In genomic region chr14:103524002-103524785, GRCh38 we compare ENCODE assay signal across 14 cellular contexts. TPM values are rescaled to one million over a fixed set of nuclear protein-coding genes. Genes with fewer than 3 reads are reported as not detected.
DNase-seq lines count a peak whose midpoint lies in the region; ATAC-seq and TF ChIP-seq lines count a peak whose summit lies in the region.
"Had no signal": no experiment of that assay in that cellular context is flagged by ENCODE, and none has a peak within 500 bp of the region (broad histone marks: within the 10 kb centered on the region; RNA-seq: fewer than 3 reads in every experiment).

No MANE protein-coding gene starts in this region.

- H3K9me3 Mint-ChIP-seq in CD4-positive, alpha-beta T cell: no peaks in the 10 kb centered on the region
- H3K9me3 Mint-ChIP-seq in GM23338 (peaks cover 4% of the 10 kb centered on the region; the same call in 1 of the 3 replicates), brain (no peaks in the 10 kb centered on the region)
- H3K9me3 Mint-ChIP-seq: activated CD4-positive, alpha-beta memory T cell treated with anti-CD3 and anti-CD28 coated beads, Interleukin-2, amount 10 ng/mL, durations not matched to agents 7 days and 5 days; T-helper 1 cell treated with Interleukin-12 subunit alpha and Interleukin-12 subunit beta and Interleukin-4 antibody, amounts not matched to agents 30 μg/mL and 1 μg/mL, for 36 hours had no signal

- TF ChIP-seq EP300 in neural cell (conservative IDR thresholded peaks at IDR 0.05; ENCODE audit: poor library complexity, severe bottlenecking): no peak

- no peak for TF ChIP-seq CTCF in CD4-positive, alpha-beta T cell (IDR thresholded peaks at IDR 0.05)
- TF ChIP-seq CTCF in GM23338 (conservative IDR thresholded peaks at IDR 0.05; ENCODE audit: low read depth in 2 of 2): peak; percentile 42 to 61
- no peak for TF ChIP-seq CTCF in brain (conservative IDR thresholded peaks at IDR 0.05)
- no peak for TF ChIP-seq CTCF in neural cell (IDR thresholded peaks at IDR 0.05; ENCODE audit: poor library complexity, severe bottlenecking)

- no peak for DNase-seq in CD4-positive, alpha-beta T cell
- DNase-seq in GM23338 (ENCODE audit: low spot score) (no peak), kidney glomerular epithelial cell (lab: John Stamatoyannopoulos, UW) (no peak), medulla oblongata (ENCODE audit: extremely low spot score) (no peak), amniotic stem cell (lab: John Stamatoyannopoulos, UW) (no peak)
- DNase-seq: activated CD4-positive, alpha-beta memory T cell treated with anti-CD3 and anti-CD28 coated beads, Interleukin-2, amount 10 ng/mL, durations not matched to agents 7 days and 5 days; activated effector memory CD4-positive, alpha-beta T cell treated with anti-CD3 and anti-CD28 coated beads, Interleukin-2, amount 50 U/mL, for 16 hours; mesenchymal stem cell; NCI-H2171 had no signal

- TF ChIP-seq RAD21 in neural cell (conservative IDR thresholded peaks at IDR 0.05): no peak

- peaks cover 18% of the 10 kb centered on the region for H3K27me3 Mint-ChIP-seq in CD4-positive, alpha-beta T cell
- H3K27me3 Mint-ChIP-seq in GM23338 (ENCODE audit: insufficient read depth, low read depth, poor library complexity) (peaks cover 30% of the 10 kb centered on the region), brain (no peaks in the 10 kb centered on the region)

- peak overlapping the region; percentile 94 for H3K4me2 ChIP-seq in GM23338
- H3K4me2 ChIP-seq in neural cell (ENCODE audit: low read length): no peak overlapping the region

- no peak overlapping the region for H3K27ac Mint-ChIP-seq in CD4-positive, alpha-beta T cell
- H3K27ac Mint-ChIP-seq in GM23338: no peak overlapping the region
- peak overlapping the region; percentile 73 to 91 (median 75) for H3K27ac Mint-ChIP-seq in brain
- H3K27ac Mint-ChIP-seq: activated CD4-positive, alpha-beta memory T cell treated with anti-CD3 and anti-CD28 coated beads, Interleukin-2, amount 10 ng/mL, durations not matched to agents 7 days and 5 days; T-helper 1 cell treated with Interleukin-12 subunit alpha and Interleukin-12 subunit beta and Interleukin-4 antibody, amounts not matched to agents 30 μg/mL and 1 μg/mL, for 36 hours had no signal

- H3K36me3 Mint-ChIP-seq in CD4-positive, alpha-beta T cell (ENCODE audit: low read depth): peaks cover 4% of the 10 kb centered on the region
- H3K36me3 Mint-ChIP-seq in GM23338 (ENCODE audit: low read depth) (peaks cover 10% of the 10 kb centered on the region), brain (peaks cover 9% of the 10 kb centered on the region)

- H3K4me3 Mint-ChIP-seq in CD4-positive, alpha-beta T cell: peak overlapping the region; percentile 76
- H3K4me3 Mint-ChIP-seq in GM23338 (peak overlapping the region; percentile 67; the same call in 2 of the 3 replicates), brain (peak overlapping the region; percentile 76 to 80 (median 77))
- H3K4me3 Mint-ChIP-seq: T-helper 1 cell treated with Interleukin-12 subunit alpha and Interleukin-12 subunit beta and Interleukin-4 antibody, amounts not matched to agents 30 μg/mL and 1 μg/mL, for 36 hours had no signal

- H3K9me2 ChIP-seq in GM23338 (ENCODE audit: insufficient read depth) (no peaks in the 10 kb centered on the region), neural cell (ENCODE audit: insufficient read depth, low read length) (no peaks in the 10 kb centered on the region)

- no peaks in the 10 kb centered on the region; the same call in 1 of the 2 replicates for H3K36me3 ChIP-seq in GM23338 (ENCODE audit: insufficient read depth)
- peaks cover 7% of the 10 kb centered on the region for H3K36me3 ChIP-seq in neural cell (ENCODE audit: insufficient read depth, low read length)

- H3F3A ChIP-seq in GM23338 (replicated peaks; ENCODE audit: low read depth) (peaks cover 22% of the 10 kb centered on the region), neural cell (ENCODE audit: insufficient read depth, low read length, poor library complexity, severe bottlenecking) (no peaks in the 10 kb centered on the region)

- H3K4me3 ChIP-seq in GM23338: peak overlapping the region; percentile 67; the same call in 1 of the 2 replicates
- H3K4me3 ChIP-seq in neural cell (ENCODE audit: low read length): no peak overlapping the region

- H3K9ac ChIP-seq in neural cell (ENCODE audit: low read length): peak overlapping the region; percentile 97

- H4K20me1 ChIP-seq in GM23338 (replicated peaks; ENCODE audit: insufficient read depth) (peaks cover 11% of the 10 kb centered on the region), neural cell (ENCODE audit: insufficient read depth) (peaks cover 16% of the 10 kb centered on the region)

- intact Hi-C loops in CD4-positive, alpha-beta T cell (cut with DNase I, micrococcal nuclease): no loop called here

- peaks cover 19% of the 10 kb centered on the region for H3K27me3 ChIP-seq in CD4-positive, alpha-beta T cell (ENCODE audit: control insufficient read depth, insufficient read depth, low read length)
- H3K27me3 ChIP-seq in GM23338 (ENCODE audit: insufficient read depth): peaks cover 22% of the 10 kb centered on the region
- no peaks in the 10 kb centered on the region for H3K27me3 ChIP-seq in neural cell (ENCODE audit: insufficient read depth, low read depth, low read length)

- ATAC-seq in CD4-positive, alpha-beta T cell (ENCODE audit: poor library complexity): no peak
- ATAC-seq in GM23338 (no peak), HG03045 (IDR thresholded peaks at IDR 0.05; ENCODE audit: unreplicated experiment) (no peak)
- ATAC-seq: sciatic nerve had no signal

- H3K9me3 ChIP-seq in CD4-positive, alpha-beta T cell (ENCODE audit: control insufficient read depth, low read length): no peaks in the 10 kb centered on the region
- H3K9me3 ChIP-seq in neural cell (ENCODE audit: low read length): no peaks in the 10 kb centered on the region

- H3K79me2 ChIP-seq in GM23338 (replicated peaks; ENCODE audit: insufficient read depth) (no peaks in the 10 kb centered on the region), neural cell (replicated peaks; ENCODE audit: insufficient read depth, low read length) (peaks cover 26% of the 10 kb centered on the region)

- H3K27ac ChIP-seq in CD4-positive, alpha-beta T cell (ENCODE audit: low read depth, low read length): no peak overlapping the region
- H3K27ac ChIP-seq in GM23338 (ENCODE audit: low read depth): no peak overlapping the region
- no peak overlapping the region for H3K27ac ChIP-seq in neural cell (ENCODE audit: low read length)

- CTCF ChIA-PET in CD4-positive, alpha-beta T cell (lab: Charles Lee): no interaction called here

- H3K4me1 Mint-ChIP-seq in CD4-positive, alpha-beta T cell (ENCODE audit: low read depth): peaks cover 22% of the 10 kb centered on the region
- H3K4me1 Mint-ChIP-seq in GM23338 (peaks cover 24% of the 10 kb centered on the region), brain (peaks cover 60% of the 10 kb centered on the region)

- POLR2A ChIA-PET in CD4-positive, alpha-beta T cell (lab: Charles Lee): no interaction called here

- peaks cover 8% of the 10 kb centered on the region for H3K4me1 ChIP-seq in GM23338 (ENCODE audit: insufficient read depth)

- H2AFZ ChIP-seq in GM23338: no peak overlapping the region
- no peak overlapping the region for H2AFZ ChIP-seq in neural cell (ENCODE audit: low read depth, low read length)

TF ChIP-seq in GM23338, 12 proteins besides CTCF, POLR2A, EP300 and RAD21 (continues in another document):
- no peak for TF ChIP-seq JUNB (IDR thresholded peaks at IDR 0.05; ENCODE audit: unreplicated experiment)
- TF ChIP-seq STAT1 (IDR thresholded peaks at IDR 0.05; ENCODE audit: unreplicated experiment): no peak
- no peak for TF ChIP-seq NANOG (IDR thresholded peaks at IDR 0.05; ENCODE audit: borderline replicate concordance)
- no peak for TF ChIP-seq POLR2AphosphoS5 (IDR thresholded peaks at IDR 0.05; ENCODE audit: low read depth)

TF ChIP-seq in neural cell, 6 proteins besides CTCF, POLR2A, EP300 and RAD21 (continues in another document):
- TF ChIP-seq POLR2AphosphoS5 (IDR thresholded peaks at IDR 0.05): no peak
- TF ChIP-seq TAF1 (IDR thresholded peaks at IDR 0.05; ENCODE audit: low read depth): no peak
- no peak for TF ChIP-seq EZH2 (IDR thresholded peaks at IDR 0.05; ENCODE audit: borderline replicate concordance, insufficient read depth, low read length, poor library complexity, severe bottlenecking)

RNA-seq across cellular contexts. Expression of gene CKB, which starts 1.6 kb away (rescaled TPM):
- 1 to 10 TPM; 5.8 to 6.6 TPM for total RNA-seq in CD4-positive, alpha-beta T cell
- 504 and 604 TPM in 2 replicates for total RNA-seq in GM23338 (2014; rRNA removed; shearing (Covaris generic))
- polyA plus RNA-seq in GM23338 (2016; fragmentation: Nextera tagmentation; extraction: Ambion mirVana) (846 and 852 TPM in 2 replicates), brain (ENCODE audit: insufficient read depth, low read depth, low replicate concordance) (2,462 TPM), neural cell (918 and 1,148 TPM in 2 replicates)
- 398 and 444 TPM in 2 replicates for polyA minus RNA-seq in neural cell

RNA-seq across cellular contexts. Expression of gene TRMT61A, which starts 4.8 kb away (rescaled TPM):
- total RNA-seq in CD4-positive, alpha-beta T cell: 1 to 10 TPM; 9.2 to 9.8 TPM
- total RNA-seq in GM23338 (2014; rRNA removed; shearing (Covaris generic)): 22.0 and 28.2 TPM in 2 replicates
- polyA plus RNA-seq in GM23338 (2016; fragmentation: Nextera tagmentation; extraction: Ambion mirVana) (13.2 and 13.4 TPM in 2 replicates), brain (ENCODE audit: insufficient read depth, low read depth, low replicate concordance) (17.1 TPM), neural cell (8.2 and 10.2 TPM in 2 replicates)
- polyA minus RNA-seq in neural cell: 5.9 and 6.8 TPM in 2 replicates

RNA-seq across cellular contexts. Expression of gene BAG5, which starts 38.3 kb away (rescaled TPM):
- total RNA-seq in CD4-positive, alpha-beta T cell: 10 to 100 TPM; 39.4 to 40.3 TPM
- total RNA-seq in GM23338 (2014; rRNA removed; shearing (Covaris generic)): 25.4 and 29.2 TPM in 2 replicates
- polyA plus RNA-seq in GM23338 (2016; fragmentation: Nextera tagmentation; extraction: Ambion mirVana) (16.4 and 21.1 TPM in 2 replicates), brain (ENCODE audit: insufficient read depth, low read depth, low replicate concordance) (19.6 TPM), neural cell (25.5 and 27.2 TPM in 2 replicates)
- polyA minus RNA-seq in neural cell: 53.6 and 58.3 TPM in 2 replicates

RNA-seq across cellular contexts. Expression of gene COA8, which starts 38.6 kb away (rescaled TPM):
- total RNA-seq in CD4-positive, alpha-beta T cell: 10 to 100 TPM in 1 of 2 experiments, 1 to 10 TPM in 1; 9.1 to 10.7 TPM
- 61.3 and 82.6 TPM in 2 replicates for total RNA-seq in GM23338 (2014; rRNA removed; shearing (Covaris generic))
- polyA plus RNA-seq in GM23338 (2016; fragmentation: Nextera tagmentation; extraction: Ambion mirVana): 129 and 130 TPM in 2 replicates
- polyA plus RNA-seq in brain (ENCODE audit: insufficient read depth, low read depth, low replicate concordance): 83.6 TPM
- polyA plus RNA-seq in neural cell: 86.5 and 169 TPM in 2 replicates
- polyA minus RNA-seq in neural cell: 36.3 and 39.6 TPM in 2 replicates

Comparison
In these comparisons a context has a peak if more than half of its experiments do, and no peak if none do; other contexts are left out.
1. H3K27ac Mint-ChIP-seq: peak in brain (5 of 5); none in CD4-positive, alpha-beta T cell (single experiment) and GM23338 (single experiment).
2. CTCF ChIP-seq: peak in GM23338 (2 of 2); none in CD4-positive, alpha-beta T cell (single experiment), brain (0 of 2) and neural cell (single experiment).
3. Peak in every context shown above with its lines, with median percentiles within 50 percentile points of each other: H3K4me3 Mint-ChIP-seq.